ENCODE assay signal across 13 cellular contexts in genomic region chr2:170747921-170748320, GRCh38. TPM values are rescaled to one million over a fixed set of nuclear protein-coding genes. Genes with fewer than 3 reads are reported as not detected.
DNase-seq lines count a peak whose midpoint lies in the region; TF ChIP-seq lines count a peak whose summit lies in the region.
"Had no signal": no experiment of that assay in that cellular context is flagged by ENCODE, and none has a peak within 500 bp of the region (broad histone marks: within the 10 kb centered on the region; RNA-seq: fewer than 3 reads in every experiment).

No MANE protein-coding gene starts in this region.

- no peak overlapping the region for H3K14ac ChIP-seq in mesenchymal stem cell (ENCODE audit: low read length in 2 of 2)

- no peak overlapping the region for H2BK12ac ChIP-seq in mesenchymal stem cell (ENCODE audit: low read length in 2 of 2)

- peaks cover 1% of the 10 kb centered on the region for H3K4me1 ChIP-seq in mesenchymal stem cell (ENCODE audit: control insufficient read depth, insufficient read depth, low read depth, low read length)
- H3K4me1 ChIP-seq: heart right ventricle had no signal

- TF ChIP-seq CTCF in cardiac fibroblast (IDR thresholded peaks at IDR 0.05; ENCODE audit: low read depth, low read length) (no peak), dorsolateral prefrontal cortex (IDR thresholded peaks at IDR 0.05 in 54 of 56, conservative IDR thresholded peaks at IDR 0.05 in 2 of 56; ENCODE audit: low read depth in 1 of 56, partially characterized antibody in 56 of 56) (no peak)

- no peak overlapping the region for H3K4me3 ChIP-seq in cardiac fibroblast (replicated peaks in 1 of 2; ENCODE audit: low read depth in 2 of 2, low read length in 2 of 2)
- peak overlapping the region in 1 of 2 experiments; percentile 70 for H3K4me3 ChIP-seq in mesenchymal stem cell (ENCODE audit: insufficient read depth in 1 of 2, low read depth in 1 of 2, low read length in 2 of 2)
- no peak overlapping the region for H3K4me3 ChIP-seq in dorsolateral prefrontal cortex
- H3K4me3 ChIP-seq: heart right ventricle had no signal

- H3K27ac ChIP-seq in mesenchymal stem cell (ENCODE audit: low read length, poor library complexity, severe bottlenecking) (no peak overlapping the region), dorsolateral prefrontal cortex (no peak overlapping the region)
- H3K27ac ChIP-seq: heart right ventricle had no signal

- H3K18ac ChIP-seq in mesenchymal stem cell (ENCODE audit: low read depth in 1 of 2, low read length in 2 of 2) = no peak overlapping the region

- peak; percentile 56 for DNase-seq in EH (ENCODE audit: low read depth)
- DNase-seq in MV-4-11 (lab: John Stamatoyannopoulos, UW) = peak; percentile 30
- DNase-seq in cardiac fibroblast (ENCODE audit: low read depth in 2 of 2) = peak; percentile 11 to 75
- DNase-seq in mesenchymal stem cell = peak; percentile 86
- DNase-seq in T-helper 2 cell = no peak
- no peak for DNase-seq in NCI-H1417 treated with DMSO at 0.1 percent for 48 hours (lab: John Stamatoyannopoulos, UW)
- DNase-seq in dorsolateral prefrontal cortex = no peak
- no peak for DNase-seq in NCI-H524 (lab: John Stamatoyannopoulos, UW)
- DNase-seq: activated CD4-positive, alpha-beta memory T cell treated with anti-CD3 and anti-CD28 coated beads, Interleukin-2, amount 10 ng/mL, durations not matched to agents 7 days and 5 days; activated gamma-delta T cell; heart right ventricle; naive thymus-derived CD4-positive, alpha-beta T cell; substantia nigra had no signal

- H3K9ac ChIP-seq in mesenchymal stem cell (ENCODE audit: low read length) = peak overlapping the region; percentile 83

- 43% methylated on average over 1 of the region's 4 CpGs for WGBS in mesenchymal stem cell

- no peaks in the 10 kb centered on the region for H3K36me3 ChIP-seq in mesenchymal stem cell (ENCODE audit: control insufficient read depth in 1 of 2, insufficient read depth in 2 of 2, low read depth in 1 of 2, low read length in 2 of 2)
- H3K36me3 ChIP-seq: heart right ventricle had no signal

- H2AFZ ChIP-seq in mesenchymal stem cell (ENCODE audit: low read depth, low read length) = no peak overlapping the region

- no peak overlapping the region for H2BK15ac ChIP-seq in mesenchymal stem cell (ENCODE audit: low read depth, poor library complexity, severe bottlenecking)

- no peaks in the 10 kb centered on the region for H3K9me3 ChIP-seq in mesenchymal stem cell (ENCODE audit: control insufficient read depth, low read length)
- H3K9me3 ChIP-seq: heart right ventricle had no signal

- intact Hi-C loops in dorsolateral prefrontal cortex (cut with DNase I) = no loop called here

- peak overlapping the region; percentile 78 for H4K8ac ChIP-seq in mesenchymal stem cell (ENCODE audit: low read length)

- peak overlapping the region in 1 of 2 experiments; percentile 65 for H3K4ac ChIP-seq in mesenchymal stem cell (ENCODE audit: low read depth in 1 of 2, low read length in 2 of 2)

- no peak overlapping the region for H2BK5ac ChIP-seq in mesenchymal stem cell (ENCODE audit: low read depth, low read length, poor library complexity, severe bottlenecking)

- no peak overlapping the region for H2BK120ac ChIP-seq in mesenchymal stem cell (ENCODE audit: low read depth, low read length)

- H3K23ac ChIP-seq in mesenchymal stem cell (ENCODE audit: low read length in 2 of 2) = no peak overlapping the region

- no peak overlapping the region for H3K4me2 ChIP-seq in mesenchymal stem cell (ENCODE audit: low read length, poor library complexity, severe bottlenecking)

- no peaks in the 10 kb centered on the region for H3K79me1 ChIP-seq in mesenchymal stem cell (replicated peaks; ENCODE audit: low read length, poor library complexity, severe bottlenecking)

- H3K27me3 ChIP-seq in mesenchymal stem cell (ENCODE audit: control insufficient read depth in 1 of 2, insufficient read depth in 1 of 2, low read length in 2 of 2) (no peaks in the 10 kb centered on the region), dorsolateral prefrontal cortex (peaks cover 0 to 13% (median 0%) of the 10 kb centered on the region in 45 donors)

- no peak overlapping the region for H2AK5ac ChIP-seq in mesenchymal stem cell (ENCODE audit: low read length, severe bottlenecking)

- H4K91ac ChIP-seq in mesenchymal stem cell (ENCODE audit: low read length) = no peak overlapping the region

RNA-seq across cellular contexts. Expression of gene ERICH2, which starts 22.3 kb away (rescaled TPM):
- 0.28 TPM for polyA plus RNA-seq in mesenchymal stem cell (2013, experiment 1 of 2)
- polyA plus RNA-seq in mesenchymal stem cell (2013, experiment 2 of 2) = not detected
- 1 to 10 TPM in 87 of 120 experiments, under 1 TPM in 13, not detected in 20; 0.84 to 5.8 (median 1.9) TPM for total RNA-seq in dorsolateral prefrontal cortex
- total RNA-seq: activated CD4-positive, alpha-beta memory T cell treated with anti-CD3 and anti-CD28 coated beads, Interleukin-2, amount 10 ng/mL, durations not matched to agents 7 days and 5 days; naive thymus-derived CD4-positive, alpha-beta T cell had no signal
- polyA plus RNA-seq: naive thymus-derived CD4-positive, alpha-beta T cell had no signal

RNA-seq across cellular contexts. Expression of gene SP5, which starts 32.8 kb away (rescaled TPM):
- not detected for polyA plus RNA-seq in mesenchymal stem cell (2013, experiment 1 of 2)
- polyA plus RNA-seq in mesenchymal stem cell (2013, experiment 2 of 2) = not detected
- total RNA-seq in dorsolateral prefrontal cortex = 1 to 10 TPM in 29 of 120 experiments, under 1 TPM in 56, not detected in 35; 0.19 to 4.2 (median 0.61) TPM
- total RNA-seq: activated CD4-positive, alpha-beta memory T cell treated with anti-CD3 and anti-CD28 coated beads, Interleukin-2, amount 10 ng/mL, durations not matched to agents 7 days and 5 days; naive thymus-derived CD4-positive, alpha-beta T cell had no signal
- polyA plus RNA-seq: naive thymus-derived CD4-positive, alpha-beta T cell had no signal

Comparison
In these comparisons a context has a peak if more than half of its experiments do, and no peak if none do; other contexts are left out.
1. DNase-seq: peak in EH (single experiment), MV-4-11 (single experiment), cardiac fibroblast (2 of 2) and mesenchymal stem cell (single experiment); none in T-helper 2 cell (0 of 5), NCI-H1417 treated with DMSO at 0.1 percent for 48 hours (single experiment), dorsolateral prefrontal cortex (0 of 10) and NCI-H524 (0 of 2).